15 cellular contexts compared by ENCODE assay signal in the genomic region with DNA sequence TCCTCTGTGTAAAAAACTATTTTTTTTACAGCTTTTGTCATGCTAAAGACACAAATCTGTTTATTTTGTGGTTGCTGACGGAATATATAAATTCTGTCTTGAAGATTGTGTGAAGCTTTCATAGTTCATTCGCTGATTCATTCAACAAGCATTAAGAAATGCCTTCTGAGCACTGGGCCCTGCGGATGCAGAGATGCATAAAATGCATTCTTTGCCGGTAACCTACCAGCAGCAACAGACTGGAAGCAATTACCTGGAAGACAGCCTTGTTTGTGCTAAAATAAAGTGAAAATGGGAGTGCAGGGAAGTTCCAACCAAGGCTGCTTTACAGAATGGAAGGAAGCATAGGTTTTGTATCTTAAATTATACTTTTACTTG.
DNase-seq lines count a peak whose midpoint lies in the region; ATAC-seq, FAIRE-seq and TF ChIP-seq lines count a peak whose summit lies in the region.
"Had no signal": no experiment of that assay in that cellular context is flagged by ENCODE, and none has a peak within 500 bp of the region (broad histone marks: within the 10 kb centered on the region; RNA-seq: fewer than 3 reads in every experiment).

No MANE protein-coding gene starts in this region.

- H3K4me1 Mint-ChIP-seq in astrocyte (ENCODE audit: low read depth, unreplicated experiment), result peaks cover 26% of the 10 kb centered on the region
- H3K4me1 Mint-ChIP-seq: B cell; naive thymus-derived CD8-positive, alpha-beta T cell had no signal

- DNase-seq in AG04450 (ENCODE audit: low read depth, low spot score) (peak; percentile 68), HS-27A (ENCODE audit: low read depth) (peak; percentile 49), astrocyte (ENCODE audit: low read depth) (peak; percentile 95), kidney epithelial cell (ENCODE audit: low read depth) (peak; percentile 82), T1000 (lab: John Stamatoyannopoulos, UW) (no peak), Right ventricle myocardium superior (no peak), NCI-H2029 (lab: John Stamatoyannopoulos, UW) (no peak), putamen (ENCODE audit: low spot score) (no peak)
- DNase-seq: cerebellar nuclear complex; left colon; naive thymus-derived CD8-positive, alpha-beta T cell; T-helper 2 cell; tibial artery had no signal

- peak overlapping the region; percentile 59 for H3K4me2 ChIP-seq in astrocyte (ENCODE audit: low read length)

- H3K27me3 ChIP-seq in AG04450 (ENCODE audit: control insufficient read depth, insufficient read depth, low read length) (no peaks in the 10 kb centered on the region), astrocyte (ENCODE audit: insufficient read depth, low read length) (no peaks in the 10 kb centered on the region), kidney epithelial cell (ENCODE audit: control insufficient read depth, insufficient read depth, low read length) (no peaks in the 10 kb centered on the region)
- H3K27me3 ChIP-seq: tibial artery had no signal

- no peaks in the 10 kb centered on the region for H3K9me3 Mint-ChIP-seq in astrocyte (ENCODE audit: unreplicated experiment)
- H3K9me3 Mint-ChIP-seq: activated T-helper 2 cell treated with anti-CD3 and anti-CD28 coated beads, Interferon-gamma antibody, Interleukin-2, Interleukin-4, amounts not matched to agents 10 μg/mL and 5 μg/mL and 100 μg/mL, durations not matched to agents 14 hours and 24 hours and 36 hours; naive thymus-derived CD8-positive, alpha-beta T cell had no signal

- H3K9me3 ChIP-seq in AG04450 (ENCODE audit: control insufficient read depth, insufficient read depth, low read length) (peaks cover 2% of the 10 kb centered on the region; the same call in 1 of the 2 replicates), astrocyte (ENCODE audit: insufficient read depth, low read depth, low read length) (no peaks in the 10 kb centered on the region)
- H3K9me3 ChIP-seq: tibial artery had no signal

- no peaks in the 10 kb centered on the region for H4K20me1 ChIP-seq in astrocyte (ENCODE audit: insufficient read depth, low read length)

- H3K9ac ChIP-seq in astrocyte (ENCODE audit: low read length), result no peak overlapping the region

- POLR2A ChIA-PET in AG04450 (lab: Yijun Ruan, JAX), result no interaction called here

- no peak for TF ChIP-seq CTCF in AG04450 (IDR thresholded peaks at IDR 0.05; ENCODE audit: low read depth, low read length)
- no peak for TF ChIP-seq CTCF in astrocyte (IDR thresholded peaks at IDR 0.05; ENCODE audit: insufficient read depth, low read depth, low read length)
- TF ChIP-seq CTCF in kidney epithelial cell (IDR thresholded peaks at IDR 0.05; ENCODE audit: insufficient read depth, low read length, poor library complexity, severe bottlenecking), result no peak

- H2AFZ ChIP-seq in astrocyte (ENCODE audit: low read depth, low read length), result no peak overlapping the region

- CTCF ChIA-PET in AG04450 (lab: Charles Lee), result interaction anchor here (0.8 to 2.6 kb wide), 4 partner anchors 23 to 32 kb away, joined by 3 to 13 read pairs (median 4); no protein-coding TSS in a partner anchor

- intact Hi-C loops in Right ventricle myocardium superior (cut with DNase I), result no loop called here

- H3K4me3 Mint-ChIP-seq in astrocyte (ENCODE audit: unreplicated experiment), result no peak overlapping the region
- H3K4me3 Mint-ChIP-seq: B cell; naive thymus-derived CD8-positive, alpha-beta T cell had no signal

- H3K27ac Mint-ChIP-seq in astrocyte (ENCODE audit: unreplicated experiment), result peak overlapping the region; percentile 76
- H3K27ac Mint-ChIP-seq: activated T-helper 2 cell treated with anti-CD3 and anti-CD28 coated beads, Interferon-gamma antibody, Interleukin-2, Interleukin-4, amounts not matched to agents 10 μg/mL and 5 μg/mL and 100 μg/mL, durations not matched to agents 14 hours and 24 hours and 36 hours; B cell; naive thymus-derived CD8-positive, alpha-beta T cell had no signal

- H3K27ac ChIP-seq in AG04450 (ENCODE audit: low read depth, low read length), result peak overlapping the region; percentile 42
- no peak overlapping the region for H3K27ac ChIP-seq in astrocyte (ENCODE audit: low read depth, low read length)
- H3K27ac ChIP-seq: tibial artery had no signal

- no peak for ATAC-seq in Right ventricle myocardium superior (ENCODE audit: poor library complexity)
- ATAC-seq: left colon; naive thymus-derived CD8-positive, alpha-beta T cell had no signal

- H3K36me3 ChIP-seq in astrocyte (ENCODE audit: insufficient read depth, low read length) (no peaks in the 10 kb centered on the region), kidney epithelial cell (ENCODE audit: control insufficient read depth, insufficient read depth, low read length) (no peaks in the 10 kb centered on the region)
- H3K36me3 ChIP-seq: tibial artery had no signal

- H3K4me3 ChIP-seq in AG04450 (ENCODE audit: low read depth, low read length) (no peak overlapping the region), astrocyte (ENCODE audit: insufficient read depth, low read depth, low read length) (no peak overlapping the region), kidney epithelial cell (ENCODE audit: low read depth, low read length) (no peak overlapping the region)
- H3K4me3 ChIP-seq: tibial artery had no signal

- no peaks in the 10 kb centered on the region for H3K36me3 Mint-ChIP-seq in astrocyte (ENCODE audit: low read depth, unreplicated experiment)
- H3K36me3 Mint-ChIP-seq: naive thymus-derived CD8-positive, alpha-beta T cell had no signal

- no peaks in the 10 kb centered on the region for H3K79me2 ChIP-seq in astrocyte (ENCODE audit: insufficient read depth, low read length)

- no peaks in the 10 kb centered on the region for H3K27me3 Mint-ChIP-seq in astrocyte (ENCODE audit: low read depth, unreplicated experiment)

- peaks cover 15% of the 10 kb centered on the region for H3K4me1 ChIP-seq in astrocyte (ENCODE audit: insufficient read depth, low read length)
- H3K4me1 ChIP-seq: tibial artery had no signal

- FAIRE-seq in astrocyte (lab: Jason Lieb, UNC), result peak; percentile 84

Comparison
In these comparisons a context has a peak if more than half of its experiments do, and no peak if none do; other contexts are left out.
1. DNase-seq: peak in AG04450 (single experiment), HS-27A (single experiment), astrocyte (single experiment) and kidney epithelial cell (single experiment); none in T1000 (single experiment), Right ventricle myocardium superior (single experiment), NCI-H2029 (single experiment) and putamen (single experiment).